Comparison of ENCODE assay signal across 2 cellular contexts in the genomic region with DNA sequence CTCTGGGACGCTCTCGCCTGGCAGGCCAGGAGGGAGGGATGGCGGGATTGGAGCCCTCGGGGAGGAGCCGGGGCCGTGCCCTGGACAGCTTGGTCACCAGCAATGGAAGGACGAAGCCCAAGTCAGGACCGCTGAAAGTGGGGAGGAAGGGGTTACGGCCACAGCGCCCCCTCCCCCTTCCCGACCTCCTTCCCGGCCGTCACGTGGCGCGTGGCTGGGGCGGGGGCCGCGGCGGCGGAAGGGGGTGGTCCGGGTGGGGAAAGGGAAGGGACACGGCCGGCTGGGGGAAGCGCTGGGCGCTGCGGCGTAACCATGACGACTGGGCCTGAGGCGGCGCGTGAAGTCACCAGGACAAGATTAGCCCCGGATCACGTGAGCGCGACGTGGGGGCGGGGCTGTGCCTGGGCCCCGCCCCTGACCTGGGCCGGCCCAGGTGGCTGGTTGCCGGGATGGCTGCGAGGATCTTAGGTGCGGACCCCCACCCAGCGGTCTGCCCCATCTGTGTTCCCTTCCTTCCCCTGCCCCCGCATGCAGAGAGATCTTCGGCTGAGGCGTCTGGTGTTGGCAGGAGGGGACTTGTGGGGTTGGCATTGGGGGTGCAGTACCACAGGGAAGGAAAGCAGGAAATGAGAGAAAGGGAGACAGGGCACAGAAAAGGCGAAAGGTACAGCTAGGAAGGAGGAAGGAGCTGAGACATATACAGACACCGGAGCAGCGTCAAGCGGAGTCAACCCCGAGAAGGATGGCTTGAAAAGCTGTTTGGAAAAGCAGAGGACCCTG.
TF ChIP-seq lines count a peak whose summit lies in the region.

No MANE protein-coding gene starts in this region.

TF ChIP-seq in HEK293, 187 proteins besides CTCF, POLR2A, EP300 and RAD21 (continued from another document and continues in another):
- TF ChIP-seq ZNF580 (tag by site-specific recombination; IDR thresholded peaks at IDR 0.05), result no peak
- TF ChIP-seq SP3 (tag by site-specific recombination; IDR thresholded peaks at IDR 0.05), result peak; percentile 93
- TF ChIP-seq ZNF530 (tag by site-specific recombination; IDR thresholded peaks at IDR 0.05; ENCODE audit: low read depth), result no peak
- TF ChIP-seq MZF1 (tag by site-specific recombination; IDR thresholded peaks at IDR 0.05; ENCODE audit: borderline replicate concordance), result no peak
- TF ChIP-seq PRDM1 (tag by site-specific recombination; IDR thresholded peaks at IDR 0.05), result peak; percentile 99
- TF ChIP-seq ZBTB11 (tag by site-specific recombination; conservative IDR thresholded peaks at IDR 0.05; ENCODE audit: low read depth), result peak; percentile 43; the same call in 1 of the 2 replicates
- no peak for TF ChIP-seq SETDB1 (IDR thresholded peaks at IDR 0.05; ENCODE audit: insufficient read length, low read length)
- no peak for TF ChIP-seq ZNF521 (tag by site-specific recombination; IDR thresholded peaks at IDR 0.05)
- peak; percentile 71 for TF ChIP-seq ZNF335 (tag by site-specific recombination; conservative IDR thresholded peaks at IDR 0.05)
- TF ChIP-seq PRDM6 (tag by site-specific recombination; IDR thresholded peaks at IDR 0.05), result no peak
- peak; percentile 66; the same call in 1 of the 2 replicates for TF ChIP-seq ZNF501 (tag by site-specific recombination; IDR thresholded peaks at IDR 0.05)
- peak; percentile 77 for TF ChIP-seq KLF8 (tag by site-specific recombination; IDR thresholded peaks at IDR 0.05)
- TF ChIP-seq ZNF366 (tag by site-specific recombination; conservative IDR thresholded peaks at IDR 0.05), result peak; percentile 81
- TF ChIP-seq, protein P1, sequence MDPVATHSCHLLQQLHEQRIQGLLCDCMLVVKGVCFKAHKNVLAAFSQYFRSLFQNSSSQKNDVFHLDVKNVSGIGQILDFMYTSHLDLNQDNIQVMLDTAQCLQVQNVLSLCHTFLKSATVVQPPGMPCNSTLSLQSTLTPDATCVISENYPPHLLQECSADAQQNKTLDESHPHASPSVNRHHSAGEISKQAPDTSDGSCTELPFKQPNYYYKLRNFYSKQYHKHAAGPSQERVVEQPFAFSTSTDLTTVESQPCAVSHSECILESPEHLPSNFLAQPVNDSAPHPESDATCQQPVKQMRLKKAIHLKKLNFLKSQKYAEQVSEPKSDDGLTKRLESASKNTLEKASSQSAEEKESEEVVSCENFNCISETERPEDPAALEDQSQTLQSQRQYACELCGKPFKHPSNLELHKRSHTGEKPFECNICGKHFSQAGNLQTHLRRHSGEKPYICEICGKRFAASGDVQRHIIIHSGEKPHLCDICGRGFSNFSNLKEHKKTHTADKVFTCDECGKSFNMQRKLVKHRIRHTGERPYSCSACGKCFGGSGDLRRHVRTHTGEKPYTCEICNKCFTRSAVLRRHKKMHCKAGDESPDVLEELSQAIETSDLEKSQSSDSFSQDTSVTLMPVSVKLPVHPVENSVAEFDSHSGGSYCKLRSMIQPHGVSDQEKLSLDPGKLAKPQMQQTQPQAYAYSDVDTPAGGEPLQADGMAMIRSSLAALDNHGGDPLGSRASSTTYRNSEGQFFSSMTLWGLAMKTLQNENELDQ (tag by site-specific recombination; IDR thresholded peaks at IDR 0.05; ENCODE audit: low read depth), result no peak
- TF ChIP-seq ZNF561 (tag by site-specific recombination; IDR thresholded peaks at IDR 0.05; ENCODE audit: borderline replicate concordance), result no peak
- peak; percentile 75 for TF ChIP-seq KLF1 (tag by site-specific recombination; IDR thresholded peaks at IDR 0.05)

TF ChIP-seq in SK-N-SH, 30 proteins besides CTCF, POLR2A, EP300 and RAD21 (continued from another document):
- TF ChIP-seq, protein P2, sequence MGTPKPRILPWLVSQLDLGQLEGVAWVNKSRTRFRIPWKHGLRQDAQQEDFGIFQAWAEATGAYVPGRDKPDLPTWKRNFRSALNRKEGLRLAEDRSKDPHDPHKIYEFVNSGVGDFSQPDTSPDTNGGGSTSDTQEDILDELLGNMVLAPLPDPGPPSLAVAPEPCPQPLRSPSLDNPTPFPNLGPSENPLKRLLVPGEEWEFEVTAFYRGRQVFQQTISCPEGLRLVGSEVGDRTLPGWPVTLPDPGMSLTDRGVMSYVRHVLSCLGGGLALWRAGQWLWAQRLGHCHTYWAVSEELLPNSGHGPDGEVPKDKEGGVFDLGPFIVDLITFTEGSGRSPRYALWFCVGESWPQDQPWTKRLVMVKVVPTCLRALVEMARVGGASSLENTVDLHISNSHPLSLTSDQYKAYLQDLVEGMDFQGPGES (IDR thresholded peaks at IDR 0.05; ENCODE audit: low read depth, low read length), result no peak
